21 cellular contexts compared by ENCODE assay signal in genomic region chr12:124425667-124426066, GRCh38.
"Had no signal": no experiment of that assay in that cellular context is flagged by ENCODE, and none has a peak within 500 bp of the region (broad histone marks: within the 10 kb centered on the region; RNA-seq: fewer than 3 reads in every experiment).

No MANE protein-coding gene starts in this region.

- H3K27ac ChIP-seq: brain microvascular endothelial cell, esophagus squamous epithelium, suprapubic skin had no signal

- FAIRE-seq: endometrium had no signal

- H3K27me3 Mint-ChIP-seq: activated naive CD8-positive, alpha-beta T cell had no signal

- H3K27me3 ChIP-seq: brain microvascular endothelial cell, dorsolateral prefrontal cortex, esophagus squamous epithelium, heart left ventricle, spleen, suprapubic skin had no signal

- H3K9me3 ChIP-seq: esophagus squamous epithelium, heart left ventricle, spleen, suprapubic skin had no signal

- H3K4me3 ChIP-seq: esophagus squamous epithelium, heart left ventricle, spleen, suprapubic skin had no signal

- ATAC-seq: heart left ventricle, left lobe of liver, right cardiac atrium had no signal

- H3K36me3 Mint-ChIP-seq: activated naive CD8-positive, alpha-beta T cell had no signal

- DNase-seq: activated CD4-positive, alpha-beta T cell treated with anti-CD3 and anti-CD28 coated beads for 1 hour; activated CD4-positive, alpha-beta T cell treated with anti-CD3 and anti-CD28 coated beads, Interleukin-2, amount 50 U/mL, for 48 hours; activated gamma-delta T cell; activated T-cell treated with anti-CD3 and anti-CD28 coated beads, Interleukin-2, amount 50 U/mL, for 48 hours; amygdala; brain microvascular endothelial cell; dorsolateral prefrontal cortex; esophagus squamous epithelium; foreskin fibroblast; heart left ventricle; islet precursor cell; mesendoderm; nucleus accumbens; spleen; stimulated activated CD4-positive, alpha-beta T cell treated with anti-CD3 and anti-CD28 coated beads, Interleukin-1b, Interleukin-23, amount 100 ng/mL, for 48 hours; stimulated activated naive CD4-positive, alpha-beta T cell treated with Interleukin-2 at 50 U/mL for 16 hours had no signal

- H3K27ac Mint-ChIP-seq: activated naive CD8-positive, alpha-beta T cell had no signal

- H3K4me3 Mint-ChIP-seq: activated naive CD8-positive, alpha-beta T cell had no signal
